In genomic region chrX:5236096-5236495, GRCh38 we compare ENCODE assay signal across 12 cellular contexts.
A peak's percentile ranks its signal among the peaks of the same experiment; 100 is the strongest.
DNase-seq lines count a peak whose midpoint lies in the region; ATAC-seq and TF ChIP-seq lines count a peak whose summit lies in the region.
"Had no signal": no experiment of that assay in that cellular context is flagged by ENCODE, and none has a peak within 500 bp of the region (broad histone marks: within the 10 kb centered on the region; RNA-seq: fewer than 3 reads in every experiment).

No MANE protein-coding gene starts in this region.

- CTCF ChIA-PET in activated CD4-positive, alpha-beta memory T cell treated with anti-CD3 and anti-CD28 coated beads, Interleukin-2, amount 10 ng/mL, durations not matched to agents 7 days and 5 days (lab: Charles Lee): no interaction called here

- H3K79me2 ChIP-seq in OCI-LY3 (ENCODE audit: low read length): no peaks in the 10 kb centered on the region

- no peak overlapping the region for H2AFZ ChIP-seq in OCI-LY3 (ENCODE audit: low read depth, low read length)

- no peak overlapping the region for H3K27ac ChIP-seq in C4-2B
- no peak overlapping the region for H3K27ac ChIP-seq in OCI-LY3 (ENCODE audit: low read length)

- H4K20me1 ChIP-seq in OCI-LY3 (ENCODE audit: insufficient read depth, low read length): no peaks in the 10 kb centered on the region

- no peak overlapping the region for H3K9ac ChIP-seq in OCI-LY3 (ENCODE audit: low read length)

- no peaks in the 10 kb centered on the region for H3K4me1 Mint-ChIP-seq in endothelial cell (ENCODE audit: unreplicated experiment)
- H3K4me1 Mint-ChIP-seq in activated CD4-positive, alpha-beta memory T cell treated with anti-CD3 and anti-CD28 coated beads, Interleukin-2, amount 10 ng/mL, durations not matched to agents 7 days and 5 days: no peaks in the 10 kb centered on the region

- no peaks in the 10 kb centered on the region for H3K36me3 ChIP-seq in OCI-LY3 (replicated peaks; ENCODE audit: low read depth, low read length)

- H3K27me3 Mint-ChIP-seq in endothelial cell (ENCODE audit: unreplicated experiment): peaks cover 1% of the 10 kb centered on the region
- H3K27me3 Mint-ChIP-seq in activated CD4-positive, alpha-beta memory T cell treated with anti-CD3 and anti-CD28 coated beads, Interleukin-2, amount 10 ng/mL, durations not matched to agents 7 days and 5 days: no peaks in the 10 kb centered on the region

- no peaks in the 10 kb centered on the region for H3K36me3 Mint-ChIP-seq in endothelial cell (ENCODE audit: low read depth, unreplicated experiment)
- H3K36me3 Mint-ChIP-seq in activated CD4-positive, alpha-beta memory T cell treated with anti-CD3 and anti-CD28 coated beads, Interleukin-2, amount 10 ng/mL, durations not matched to agents 7 days and 5 days (ENCODE audit: low read depth): no peaks in the 10 kb centered on the region

- no peak overlapping the region for H3K4me3 ChIP-seq in OCI-LY3 (ENCODE audit: low read length)

- no peak overlapping the region for H3K27ac Mint-ChIP-seq in endothelial cell (ENCODE audit: unreplicated experiment)
- no peak overlapping the region for H3K27ac Mint-ChIP-seq in activated CD4-positive, alpha-beta memory T cell treated with anti-CD3 and anti-CD28 coated beads, Interleukin-2, amount 10 ng/mL, durations not matched to agents 7 days and 5 days

- H3K4me3 Mint-ChIP-seq in endothelial cell (ENCODE audit: unreplicated experiment): no peak overlapping the region
- H3K4me3 Mint-ChIP-seq in activated CD4-positive, alpha-beta memory T cell treated with anti-CD3 and anti-CD28 coated beads, Interleukin-2, amount 10 ng/mL, durations not matched to agents 7 days and 5 days: no peak overlapping the region

- H3K9me3 ChIP-seq in OCI-LY3 (ENCODE audit: insufficient read depth, low read length): no peaks in the 10 kb centered on the region

- ATAC-seq in HG03439 (IDR thresholded peaks at IDR 0.05; ENCODE audit: unreplicated experiment): no peak

- no peaks in the 10 kb centered on the region for H3K4me1 ChIP-seq in OCI-LY3 (ENCODE audit: low read length)

- peak; percentile 1 for DNase-seq in HK-2 (ENCODE audit: unreplicated experiment)
- DNase-seq in inferior parietal cortex (ENCODE audit: extremely low spot score): peak; percentile 2
- DNase-seq in endothelial cell (ENCODE audit: low spot score): no peak
- no peak for DNase-seq in NK-92 (lab: John Stamatoyannopoulos, UW; ENCODE audit: unreplicated experiment)
- no peak for DNase-seq in activated CD4-positive, alpha-beta memory T cell treated with anti-CD3 and anti-CD28 coated beads, Interleukin-2, amount 10 ng/mL, durations not matched to agents 7 days and 5 days
- DNase-seq: kidney glomerular epithelial cell; NCI-H446 treated with DMSO at 0.1 percent for 48 hours; posterior cingulate gyrus; stimulated activated CD4-positive, alpha-beta T cell treated with anti-CD3 and anti-CD28 coated beads, Interleukin-4, amount 100 ng/mL, for 4 hours had no signal

- POLR2A ChIA-PET in activated CD4-positive, alpha-beta memory T cell treated with anti-CD3 and anti-CD28 coated beads, Interleukin-2, amount 10 ng/mL, durations not matched to agents 7 days and 5 days (lab: Charles Lee): no interaction called here

- H3K4me2 ChIP-seq in OCI-LY3 (ENCODE audit: low read length): no peak overlapping the region

- H3K27me3 ChIP-seq in OCI-LY3 (ENCODE audit: low read depth, low read length): no peaks in the 10 kb centered on the region

- TF ChIP-seq CTCF in C4-2B (conservative IDR thresholded peaks at IDR 0.05): peak; percentile 48
- peak; percentile 11; the same call in 1 of the 2 replicates for TF ChIP-seq CTCF in OCI-LY3 (IDR thresholded peaks at IDR 0.05; ENCODE audit: low read depth, low read length)
- TF ChIP-seq CTCF in endothelial cell (IDR thresholded peaks at IDR 0.05; ENCODE audit: unreplicated experiment): no peak

- H3K9me3 Mint-ChIP-seq in endothelial cell (ENCODE audit: unreplicated experiment): no peaks in the 10 kb centered on the region
- H3K9me3 Mint-ChIP-seq in activated CD4-positive, alpha-beta memory T cell treated with anti-CD3 and anti-CD28 coated beads, Interleukin-2, amount 10 ng/mL, durations not matched to agents 7 days and 5 days: peaks cover 6% of the 10 kb centered on the region

Comparison
In these comparisons a context has a peak if more than half of its experiments do, and no peak if none do; other contexts are left out.
1. DNase-seq: peak in HK-2 (single experiment) and inferior parietal cortex (single experiment); none in endothelial cell (single experiment), NK-92 (single experiment) and activated CD4-positive, alpha-beta memory T cell treated with anti-CD3 and anti-CD28 coated beads, Interleukin-2, amount 10 ng/mL, durations not matched to agents 7 days and 5 days (single experiment).